9 cellular contexts compared by ENCODE assay signal in genomic region chr10:31961675-31962074, GRCh38. TPM values are rescaled to one million over a fixed set of nuclear protein-coding genes. Genes with fewer than 3 reads are reported as not detected.
DNase-seq lines count a peak whose midpoint lies in the region; ATAC-seq lines count a peak whose summit lies in the region.
"Had no signal": no experiment of that assay in that cellular context is flagged by ENCODE, and none has a peak within 500 bp of the region (broad histone marks: within the 10 kb centered on the region; RNA-seq: fewer than 3 reads in every experiment).

No MANE protein-coding gene starts in this region.

- ATAC-seq in GM19438 (IDR thresholded peaks at IDR 0.05; ENCODE audit: low read depth, unreplicated experiment) (peak; percentile 68), GM21619 (IDR thresholded peaks at IDR 0.05; ENCODE audit: unreplicated experiment) (no peak)
- ATAC-seq: Right ventricle myocardium inferior had no signal

- peak; percentile 89 to 92 for DNase-seq in AML-193 (lab: John Stamatoyannopoulos, UW)
- DNase-seq in RPMI7951 (ENCODE audit: low read depth): peak; percentile 99
- peak; percentile 84 for DNase-seq in foreskin melanocyte
- DNase-seq in iPS-NIHi7 (ENCODE audit: extremely low spot score): no peak
- DNase-seq in mucosa of gallbladder (ENCODE audit: low spot score): no peak
- no peak for DNase-seq in SJCRH30

- H3K4me3 ChIP-seq in SJCRH30: no peak overlapping the region

- no peak overlapping the region for H3K27ac ChIP-seq in SJCRH30

- no peaks in the 10 kb centered on the region; the same call in 1 of the 2 replicates for H3K4me1 ChIP-seq in SJCRH30

- H3K36me3 ChIP-seq in SJCRH30: no peaks in the 10 kb centered on the region

- no peaks in the 10 kb centered on the region for H3K9me3 ChIP-seq in SJCRH30 (replicated peaks)

- H3K27me3 ChIP-seq in SJCRH30: no peaks in the 10 kb centered on the region

RNA-seq across cellular contexts. Expression of gene ARHGAP12, which starts 33.0 kb away (rescaled TPM):
- 47.9 and 61.4 TPM in 2 replicates for total RNA-seq in RPMI7951 (2014; rRNA removed; shearing (Covaris generic))
- 43.0 TPM for total RNA-seq in mucosa of gallbladder
- 45.7 and 47.2 TPM in 2 replicates for total RNA-seq in SJCRH30 (2014; rRNA removed; shearing (Covaris generic))

Comparison
In these comparisons a context has a peak if more than half of its experiments do, and no peak if none do; other contexts are left out.
1. DNase-seq: peak in AML-193 (2 of 2), RPMI7951 (single experiment) and foreskin melanocyte (single experiment); none in iPS-NIHi7 (single experiment), mucosa of gallbladder (single experiment) and SJCRH30 (0 of 2).